ENCODE assay signal across 8 cellular contexts in the genomic region with DNA sequence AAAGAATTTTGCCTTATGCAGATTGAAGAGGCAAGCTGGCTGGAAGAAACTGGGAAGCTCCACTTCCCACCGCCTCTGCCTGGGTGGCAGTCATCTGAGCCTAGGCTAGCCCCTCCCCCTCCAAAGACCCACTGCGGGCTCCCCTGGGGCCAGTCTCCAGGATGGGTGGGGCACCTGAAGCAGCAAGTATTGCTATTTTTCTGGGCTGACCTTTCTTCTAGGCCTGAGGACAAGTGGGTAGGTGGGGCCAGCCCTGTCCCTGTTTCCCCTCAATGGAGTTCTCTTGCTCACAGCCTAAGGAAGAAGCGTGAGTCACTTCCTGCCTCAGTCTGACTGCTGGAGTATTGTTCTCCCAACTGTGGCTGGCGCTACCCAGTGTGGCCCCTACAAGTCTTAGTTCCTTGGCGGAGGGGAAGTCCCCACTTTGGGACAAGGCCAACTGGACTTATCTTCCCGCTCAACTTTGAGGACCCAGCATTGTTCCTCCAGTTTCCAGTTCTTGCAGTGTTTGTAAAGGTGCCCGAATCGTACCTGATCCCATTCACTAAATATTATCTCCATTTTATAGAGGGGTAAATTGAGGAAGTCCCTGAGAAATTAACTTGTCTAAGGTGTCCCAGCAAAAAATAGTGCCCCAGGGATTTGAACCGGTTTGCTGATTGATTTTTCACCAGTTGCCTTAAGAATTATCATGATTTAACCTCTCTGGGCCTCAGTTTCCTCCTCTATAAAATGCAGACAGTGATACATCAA. TPM values are rescaled to one million over a fixed set of nuclear protein-coding genes. Genes with fewer than 3 reads are reported as not detected.
A peak's percentile ranks its signal among the peaks of the same experiment; 100 is the strongest.
DNase-seq lines count a peak whose midpoint lies in the region; ATAC-seq, FAIRE-seq and TF ChIP-seq lines count a peak whose summit lies in the region.

No MANE protein-coding gene starts in this region.

- peaks cover 5% of the 10 kb centered on the region for H3K36me3 Mint-ChIP-seq in astrocyte (ENCODE audit: low read depth, unreplicated experiment)

- no peak for TF ChIP-seq POLR2A in sigmoid colon (IDR thresholded peaks at IDR 0.05)

- peak in 1 of 4 donors; percentile 3 for TF ChIP-seq EP300 in sigmoid colon (IDR thresholded peaks at IDR 0.05)

- H3K79me2 ChIP-seq in astrocyte (ENCODE audit: insufficient read depth, low read length), result peaks cover 47% of the 10 kb centered on the region
- peaks cover 39% of the 10 kb centered on the region for H3K79me2 ChIP-seq in hepatocyte

- H3K9me3 ChIP-seq in astrocyte (ENCODE audit: insufficient read depth, low read depth, low read length), result no peaks in the 10 kb centered on the region
- no peaks in the 10 kb centered on the region for H3K9me3 ChIP-seq in hepatocyte (ENCODE audit: low read depth)
- no peaks in the 10 kb centered on the region for H3K9me3 ChIP-seq in sigmoid colon

- TF ChIP-seq CTCF in astrocyte (IDR thresholded peaks at IDR 0.05; ENCODE audit: insufficient read depth, low read depth, low read length) (no peak), hepatocyte (IDR thresholded peaks at IDR 0.05; ENCODE audit: poor library complexity) (no peak), sigmoid colon (IDR thresholded peaks at IDR 0.05) (no peak)

- H4K20me1 ChIP-seq in astrocyte (ENCODE audit: insufficient read depth, low read length) (peaks cover 11% of the 10 kb centered on the region), hepatocyte (ENCODE audit: insufficient read depth, poor library complexity, severe bottlenecking) (peaks cover 18% of the 10 kb centered on the region)

- H3K9me2 ChIP-seq in hepatocyte (replicated peaks; ENCODE audit: insufficient read depth), result no peaks in the 10 kb centered on the region

- H3K27me3 ChIP-seq in astrocyte (ENCODE audit: insufficient read depth, low read length) (no peaks in the 10 kb centered on the region), hepatocyte (no peaks in the 10 kb centered on the region), sigmoid colon (no peaks in the 10 kb centered on the region)

- peaks cover 35% of the 10 kb centered on the region for H3K4me1 Mint-ChIP-seq in astrocyte (ENCODE audit: low read depth, unreplicated experiment)

- H3K9me3 Mint-ChIP-seq in astrocyte (ENCODE audit: unreplicated experiment), result no peaks in the 10 kb centered on the region

- H3K36me3 ChIP-seq in astrocyte (ENCODE audit: insufficient read depth, low read length) (no peaks in the 10 kb centered on the region), hepatocyte (replicated peaks; ENCODE audit: insufficient read depth, low read depth) (no peaks in the 10 kb centered on the region), sigmoid colon (no peaks in the 10 kb centered on the region)

- WGBS in hepatocyte (ENCODE audit: low lambda C conversion rate, missing lambda C conversion rate), result 61% methylated on average over 9 of the region's 9 CpGs
- 36 to 40% methylated on average over 9 of the region's 9 CpGs for WGBS in sigmoid colon, 2 donors

- no peak for FAIRE-seq in astrocyte (lab: Jason Lieb, UNC)

- peak overlapping the region; percentile 80 for H3K9ac ChIP-seq in astrocyte (ENCODE audit: low read length)

- peaks cover 50% of the 10 kb centered on the region for H3K4me1 ChIP-seq in astrocyte (ENCODE audit: insufficient read depth, low read length)
- H3K4me1 ChIP-seq in hepatocyte (ENCODE audit: insufficient read depth), result peaks cover 61% of the 10 kb centered on the region
- peaks cover 0 to 50% (median 31%) of the 10 kb centered on the region in 4 donors for H3K4me1 ChIP-seq in sigmoid colon

- peak overlapping the region; percentile 96 for H3K27ac Mint-ChIP-seq in astrocyte (ENCODE audit: unreplicated experiment)

- peak; percentile 68 for DNase-seq in NCI-H82 (lab: John Stamatoyannopoulos, UW)
- DNase-seq in NCI-H82 treated with DMSO at 0.1 percent for 48 hours (lab: John Stamatoyannopoulos, UW; ENCODE audit: unreplicated experiment), result no peak
- DNase-seq in astrocyte (ENCODE audit: low read depth), result peak; percentile 92
- peak; percentile 76 for DNase-seq in hepatocyte (ENCODE audit: low spot score)
- peak; percentile 87 for DNase-seq in sigmoid colon
- no peak for DNase-seq in NCI-H446 treated with DMSO at 0.1 percent for 48 hours (lab: John Stamatoyannopoulos, UW)

- no peak for ATAC-seq in GM21528 (IDR thresholded peaks at IDR 0.05; ENCODE audit: low FRiP score, unreplicated experiment)

- H3K27me3 Mint-ChIP-seq in astrocyte (ENCODE audit: low read depth, unreplicated experiment), result peaks cover 5% of the 10 kb centered on the region

- H3K4me3 Mint-ChIP-seq in astrocyte (ENCODE audit: unreplicated experiment), result peak overlapping the region; percentile 93

- H2AFZ ChIP-seq in astrocyte (ENCODE audit: low read depth, low read length) (peak overlapping the region; percentile 18), hepatocyte (no peak overlapping the region)

- H3K27ac ChIP-seq in astrocyte (ENCODE audit: low read depth, low read length) (peak overlapping the region; percentile 95), hepatocyte (peak overlapping the region; percentile 89), sigmoid colon (peak overlapping the region; percentile 22 to 95 (median 93))

- intact Hi-C loops in sigmoid colon (cut with DNase I), result loop anchor here (5.0 kb wide), 1 partner anchor 152 kb away; a partner anchor contains a TSS

- H3K4me2 ChIP-seq in astrocyte (ENCODE audit: low read length) (peak overlapping the region; percentile 99), hepatocyte (peak overlapping the region; percentile 95)

- H3K4me3 ChIP-seq in astrocyte (ENCODE audit: insufficient read depth, low read depth, low read length) (no peak overlapping the region), hepatocyte (no peak overlapping the region), sigmoid colon (no peak overlapping the region)

TF ChIP-seq in PFSK-1, 5 proteins besides CTCF, POLR2A, EP300 and RAD21:
- TF ChIP-seq SIN3A (IDR thresholded peaks at IDR 0.05; ENCODE audit: borderline replicate concordance, insufficient read depth, low read length), result peak; percentile 91; the same call in 1 of the 2 replicates
- TF ChIP-seq, protein P1, sequence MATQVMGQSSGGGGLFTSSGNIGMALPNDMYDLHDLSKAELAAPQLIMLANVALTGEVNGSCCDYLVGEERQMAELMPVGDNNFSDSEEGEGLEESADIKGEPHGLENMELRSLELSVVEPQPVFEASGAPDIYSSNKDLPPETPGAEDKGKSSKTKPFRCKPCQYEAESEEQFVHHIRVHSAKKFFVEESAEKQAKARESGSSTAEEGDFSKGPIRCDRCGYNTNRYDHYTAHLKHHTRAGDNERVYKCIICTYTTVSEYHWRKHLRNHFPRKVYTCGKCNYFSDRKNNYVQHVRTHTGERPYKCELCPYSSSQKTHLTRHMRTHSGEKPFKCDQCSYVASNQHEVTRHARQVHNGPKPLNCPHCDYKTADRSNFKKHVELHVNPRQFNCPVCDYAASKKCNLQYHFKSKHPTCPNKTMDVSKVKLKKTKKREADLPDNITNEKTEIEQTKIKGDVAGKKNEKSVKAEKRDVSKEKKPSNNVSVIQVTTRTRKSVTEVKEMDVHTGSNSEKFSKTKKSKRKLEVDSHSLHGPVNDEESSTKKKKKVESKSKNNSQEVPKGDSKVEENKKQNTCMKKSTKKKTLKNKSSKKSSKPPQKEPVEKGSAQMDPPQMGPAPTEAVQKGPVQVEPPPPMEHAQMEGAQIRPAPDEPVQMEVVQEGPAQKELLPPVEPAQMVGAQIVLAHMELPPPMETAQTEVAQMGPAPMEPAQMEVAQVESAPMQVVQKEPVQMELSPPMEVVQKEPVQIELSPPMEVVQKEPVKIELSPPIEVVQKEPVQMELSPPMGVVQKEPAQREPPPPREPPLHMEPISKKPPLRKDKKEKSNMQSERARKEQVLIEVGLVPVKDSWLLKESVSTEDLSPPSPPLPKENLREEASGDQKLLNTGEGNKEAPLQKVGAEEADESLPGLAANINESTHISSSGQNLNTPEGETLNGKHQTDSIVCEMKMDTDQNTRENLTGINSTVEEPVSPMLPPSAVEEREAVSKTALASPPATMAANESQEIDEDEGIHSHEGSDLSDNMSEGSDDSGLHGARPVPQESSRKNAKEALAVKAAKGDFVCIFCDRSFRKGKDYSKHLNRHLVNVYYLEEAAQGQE (IDR thresholded peaks at IDR 0.05; ENCODE audit: insufficient read depth in 1 of 2, low read depth in 2 of 2, low read length in 2 of 2), result peak in 1 of 2 experiments; percentile 52; a peak in 1 of 4 replicates
- peak; percentile 76; the same call in 1 of the 2 replicates for TF ChIP-seq TAF1 (IDR thresholded peaks at IDR 0.05; ENCODE audit: borderline replicate concordance, insufficient read depth, low read length)
- peak; percentile 75; the same call in 1 of the 2 replicates for TF ChIP-seq POLR2AphosphoS5 (IDR thresholded peaks at IDR 0.05; ENCODE audit: low read depth, low read length)
- TF ChIP-seq FOXP2 (optimal IDR thresholded peaks at IDR 0.05; ENCODE audit: borderline replicate concordance, extremely low read depth, extremely low read length, insufficient read depth), result peak; percentile 28

RNA-seq across cellular contexts. Expression of a gene that starts 1.4 kb away (rescaled TPM):
- 114 TPM for polyA plus RNA-seq in PFSK-1 (2012; ENCODE audit: insufficient read length, low read depth)
- 122 and 135 TPM in 2 replicates for total RNA-seq in astrocyte
- 62.6 and 67.9 TPM in 2 replicates for total RNA-seq in hepatocyte
- polyA plus RNA-seq in hepatocyte, result 84.6 and 98.9 TPM in 2 replicates
- total RNA-seq in sigmoid colon, result 10 to 100 TPM; 21.0 to 35.0 (median 24.3) TPM
- polyA plus RNA-seq in sigmoid colon, result 10 to 100 TPM; 23.4 to 69.2 (median 30.1) TPM

RNA-seq across cellular contexts. Expression of a gene that starts 14.5 kb away (rescaled TPM):
- polyA plus RNA-seq in PFSK-1 (2012; ENCODE audit: insufficient read length, low read depth), result 40.2 TPM
- 4.4 and 7.2 TPM in 2 replicates for total RNA-seq in astrocyte
- 5.7 and 13.5 TPM in 2 replicates for total RNA-seq in hepatocyte
- 7.3 and 11.0 TPM in 2 replicates for polyA plus RNA-seq in hepatocyte
- 10 to 100 TPM; 28.0 to 35.5 (median 30.4) TPM for total RNA-seq in sigmoid colon
- 10 to 100 TPM in 1 of 3 donors, 1 to 10 TPM in 2; 4.9 to 17.6 (median 7.2) TPM for polyA plus RNA-seq in sigmoid colon

RNA-seq across cellular contexts. Expression of a gene that starts 33.3 kb away (rescaled TPM):
- polyA plus RNA-seq in PFSK-1 (2012; ENCODE audit: insufficient read length, low read depth), result 141 TPM
- total RNA-seq in astrocyte (18.5 and 21.3 TPM in 2 replicates), hepatocyte (8.3 and 11.2 TPM in 2 replicates), sigmoid colon (10 to 100 TPM; 27.2 to 57.6 (median 38.4) TPM)
- polyA plus RNA-seq in hepatocyte (32.7 and 44.5 TPM in 2 replicates), sigmoid colon (10 to 100 TPM in 1 of 3 donors, 1 to 10 TPM in 2; 3.7 to 31.0 (median 4.8) TPM)

Comparison
In these comparisons a context has a peak if more than half of its experiments do, and no peak if none do; other contexts are left out.
1. DNase-seq: peak in NCI-H82 (single experiment), astrocyte (single experiment), hepatocyte (single experiment) and sigmoid colon (single experiment); none in NCI-H82 treated with DMSO at 0.1 percent for 48 hours (single experiment) and NCI-H446 treated with DMSO at 0.1 percent for 48 hours (single experiment).
2. Peak in every context shown above with its lines, with median percentiles within 50 percentile points of each other: H3K27ac ChIP-seq.